ENCODE assay signal across 1 cellular context in genomic region chr19:7415163-7415856, GRCh38.
TF ChIP-seq lines count a peak whose summit lies in the region.

No MANE protein-coding gene starts in this region.

TF ChIP-seq in HepG2, 621 proteins besides CTCF, POLR2A, EP300 and RAD21 (continued from another document and continues in another):
- TF ChIP-seq, protein P1, sequence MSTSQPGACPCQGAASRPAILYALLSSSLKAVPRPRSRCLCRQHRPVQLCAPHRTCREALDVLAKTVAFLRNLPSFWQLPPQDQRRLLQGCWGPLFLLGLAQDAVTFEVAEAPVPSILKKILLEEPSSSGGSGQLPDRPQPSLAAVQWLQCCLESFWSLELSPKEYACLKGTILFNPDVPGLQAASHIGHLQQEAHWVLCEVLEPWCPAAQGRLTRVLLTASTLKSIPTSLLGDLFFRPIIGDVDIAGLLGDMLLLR (CRISPR knock-in tag; IDR thresholded peaks at IDR 0.05), result no peak
- TF ChIP-seq MYC (CRISPR knock-in tag; IDR thresholded peaks at IDR 0.05; ENCODE audit: borderline replicate concordance) (no peak), ZBTB3 (CRISPR knock-in tag; IDR thresholded peaks at IDR 0.05; ENCODE audit: borderline replicate concordance, low read depth) (no peak), RORA (CRISPR knock-in tag; IDR thresholded peaks at IDR 0.05) (no peak), BATF2 (CRISPR knock-in tag; IDR thresholded peaks at IDR 0.05) (no peak), CEBPB (IDR thresholded peaks at IDR 0.05; ENCODE audit: borderline replicate concordance, low read depth, low read length) (no peak), PHB2 (IDR thresholded peaks at IDR 0.05; ENCODE audit: partially characterized antibody) (no peak), ZNF407 (CRISPR knock-in tag; IDR thresholded peaks at IDR 0.05; ENCODE audit: not compliant biosample characterization) (no peak), KLF15 (CRISPR knock-in tag; IDR thresholded peaks at IDR 0.05; ENCODE audit: borderline replicate concordance) (no peak), TFE3 (CRISPR knock-in tag; IDR thresholded peaks at IDR 0.05) (peak; percentile 89), KAT8 (CRISPR knock-in tag; IDR thresholded peaks at IDR 0.05) (no peak), HMG20A (CRISPR knock-in tag; IDR thresholded peaks at IDR 0.05; ENCODE audit: borderline replicate concordance) (peak; percentile 61; the same call in 1 of the 2 replicates), KAT7 (CRISPR knock-in tag; IDR thresholded peaks at IDR 0.05; ENCODE audit: borderline replicate concordance) (no peak), GMEB1 (CRISPR knock-in tag; IDR thresholded peaks at IDR 0.05; ENCODE audit: borderline replicate concordance) (no peak), GPN1 (CRISPR knock-in tag; IDR thresholded peaks at IDR 0.05; ENCODE audit: borderline replicate concordance) (no peak), ZNF569 (CRISPR knock-in tag; IDR thresholded peaks at IDR 0.05; ENCODE audit: borderline replicate concordance) (no peak), PCBP2 (optimal IDR thresholded peaks at IDR 0.05; ENCODE audit: low read depth, low read length, poor library complexity, severe bottlenecking) (no peak), NR2F1 (CRISPR knock-in tag; IDR thresholded peaks at IDR 0.05) (no peak), ZNF841 (CRISPR knock-in tag; IDR thresholded peaks at IDR 0.05; ENCODE audit: borderline replicate concordance) (no peak), SALL2 (CRISPR knock-in tag; IDR thresholded peaks at IDR 0.05) (no peak), KLF13 (CRISPR knock-in tag; IDR thresholded peaks at IDR 0.05) (no peak), SP140L (CRISPR knock-in tag; IDR thresholded peaks at IDR 0.05; ENCODE audit: borderline replicate concordance) (no peak), MBD4 (IDR thresholded peaks at IDR 0.05; ENCODE audit: borderline replicate concordance, low read length) (no peak), ZFY (CRISPR knock-in tag; IDR thresholded peaks at IDR 0.05) (no peak), ZBTB20 (CRISPR knock-in tag; IDR thresholded peaks at IDR 0.05; ENCODE audit: borderline replicate concordance, low read depth) (no peak), THAP11 (CRISPR knock-in tag; IDR thresholded peaks at IDR 0.05) (peak; percentile 62), PLRG1 (conservative IDR thresholded peaks at IDR 0.05) (no peak), ZNF160 (CRISPR knock-in tag; IDR thresholded peaks at IDR 0.05) (no peak), KLF12 (CRISPR knock-in tag; IDR thresholded peaks at IDR 0.05; ENCODE audit: borderline replicate concordance) (no peak), NR2F6 (IDR thresholded peaks at IDR 0.05) (no peak), NR2F6 (CRISPR knock-in tag; IDR thresholded peaks at IDR 0.05) (peak; percentile 59), SOX5 (CRISPR knock-in tag; IDR thresholded peaks at IDR 0.05; ENCODE audit: borderline replicate concordance) (peak; percentile 77), U2AF2 (IDR thresholded peaks at IDR 0.05; ENCODE audit: low read depth, low read length) (no peak), ZNF766 (CRISPR knock-in tag; IDR thresholded peaks at IDR 0.05; ENCODE audit: borderline replicate concordance) (no peak), RARG (CRISPR knock-in tag; IDR thresholded peaks at IDR 0.05; ENCODE audit: low read depth) (no peak)
- TF ChIP-seq, protein P2, sequence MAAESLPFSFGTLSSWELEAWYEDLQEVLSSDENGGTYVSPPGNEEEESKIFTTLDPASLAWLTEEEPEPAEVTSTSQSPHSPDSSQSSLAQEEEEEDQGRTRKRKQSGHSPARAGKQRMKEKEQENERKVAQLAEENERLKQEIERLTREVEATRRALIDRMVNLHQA (CRISPR knock-in tag; IDR thresholded peaks at IDR 0.05), result no peak
- TF ChIP-seq, protein P3, sequence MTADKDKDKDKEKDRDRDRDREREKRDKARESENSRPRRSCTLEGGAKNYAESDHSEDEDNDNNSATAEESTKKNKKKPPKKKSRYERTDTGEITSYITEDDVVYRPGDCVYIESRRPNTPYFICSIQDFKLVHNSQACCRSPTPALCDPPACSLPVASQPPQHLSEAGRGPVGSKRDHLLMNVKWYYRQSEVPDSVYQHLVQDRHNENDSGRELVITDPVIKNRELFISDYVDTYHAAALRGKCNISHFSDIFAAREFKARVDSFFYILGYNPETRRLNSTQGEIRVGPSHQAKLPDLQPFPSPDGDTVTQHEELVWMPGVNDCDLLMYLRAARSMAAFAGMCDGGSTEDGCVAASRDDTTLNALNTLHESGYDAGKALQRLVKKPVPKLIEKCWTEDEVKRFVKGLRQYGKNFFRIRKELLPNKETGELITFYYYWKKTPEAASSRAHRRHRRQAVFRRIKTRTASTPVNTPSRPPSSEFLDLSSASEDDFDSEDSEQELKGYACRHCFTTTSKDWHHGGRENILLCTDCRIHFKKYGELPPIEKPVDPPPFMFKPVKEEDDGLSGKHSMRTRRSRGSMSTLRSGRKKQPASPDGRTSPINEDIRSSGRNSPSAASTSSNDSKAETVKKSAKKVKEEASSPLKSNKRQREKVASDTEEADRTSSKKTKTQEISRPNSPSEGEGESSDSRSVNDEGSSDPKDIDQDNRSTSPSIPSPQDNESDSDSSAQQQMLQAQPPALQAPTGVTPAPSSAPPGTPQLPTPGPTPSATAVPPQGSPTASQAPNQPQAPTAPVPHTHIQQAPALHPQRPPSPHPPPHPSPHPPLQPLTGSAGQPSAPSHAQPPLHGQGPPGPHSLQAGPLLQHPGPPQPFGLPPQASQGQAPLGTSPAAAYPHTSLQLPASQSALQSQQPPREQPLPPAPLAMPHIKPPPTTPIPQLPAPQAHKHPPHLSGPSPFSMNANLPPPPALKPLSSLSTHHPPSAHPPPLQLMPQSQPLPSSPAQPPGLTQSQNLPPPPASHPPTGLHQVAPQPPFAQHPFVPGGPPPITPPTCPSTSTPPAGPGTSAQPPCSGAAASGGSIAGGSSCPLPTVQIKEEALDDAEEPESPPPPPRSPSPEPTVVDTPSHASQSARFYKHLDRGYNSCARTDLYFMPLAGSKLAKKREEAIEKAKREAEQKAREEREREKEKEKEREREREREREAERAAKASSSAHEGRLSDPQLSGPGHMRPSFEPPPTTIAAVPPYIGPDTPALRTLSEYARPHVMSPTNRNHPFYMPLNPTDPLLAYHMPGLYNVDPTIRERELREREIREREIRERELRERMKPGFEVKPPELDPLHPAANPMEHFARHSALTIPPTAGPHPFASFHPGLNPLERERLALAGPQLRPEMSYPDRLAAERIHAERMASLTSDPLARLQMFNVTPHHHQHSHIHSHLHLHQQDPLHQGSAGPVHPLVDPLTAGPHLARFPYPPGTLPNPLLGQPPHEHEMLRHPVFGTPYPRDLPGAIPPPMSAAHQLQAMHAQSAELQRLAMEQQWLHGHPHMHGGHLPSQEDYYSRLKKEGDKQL (CRISPR knock-in tag; IDR thresholded peaks at IDR 0.05; ENCODE audit: low read depth), result no peak
- TF ChIP-seq, protein P4, sequence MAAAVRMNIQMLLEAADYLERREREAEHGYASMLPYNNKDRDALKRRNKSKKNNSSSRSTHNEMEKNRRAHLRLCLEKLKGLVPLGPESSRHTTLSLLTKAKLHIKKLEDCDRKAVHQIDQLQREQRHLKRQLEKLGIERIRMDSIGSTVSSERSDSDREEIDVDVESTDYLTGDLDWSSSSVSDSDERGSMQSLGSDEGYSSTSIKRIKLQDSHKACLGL (CRISPR knock-in tag; IDR thresholded peaks at IDR 0.05), result no peak
- TF ChIP-seq, protein P5, sequence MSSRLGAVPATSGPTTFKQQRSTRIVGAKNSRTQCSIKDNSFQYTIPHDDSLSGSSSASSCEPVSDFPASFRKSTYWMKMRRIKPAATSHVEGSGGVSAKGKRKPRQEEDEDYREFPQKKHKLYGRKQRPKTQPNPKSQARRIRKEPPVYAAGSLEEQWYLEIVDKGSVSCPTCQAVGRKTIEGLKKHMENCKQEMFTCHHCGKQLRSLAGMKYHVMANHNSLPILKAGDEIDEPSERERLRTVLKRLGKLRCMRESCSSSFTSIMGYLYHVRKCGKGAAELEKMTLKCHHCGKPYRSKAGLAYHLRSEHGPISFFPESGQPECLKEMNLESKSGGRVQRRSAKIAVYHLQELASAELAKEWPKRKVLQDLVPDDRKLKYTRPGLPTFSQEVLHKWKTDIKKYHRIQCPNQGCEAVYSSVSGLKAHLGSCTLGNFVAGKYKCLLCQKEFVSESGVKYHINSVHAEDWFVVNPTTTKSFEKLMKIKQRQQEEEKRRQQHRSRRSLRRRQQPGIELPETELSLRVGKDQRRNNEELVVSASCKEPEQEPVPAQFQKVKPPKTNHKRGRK (CRISPR knock-in tag; IDR thresholded peaks at IDR 0.05), result no peak
- TF ChIP-seq, protein P6, sequence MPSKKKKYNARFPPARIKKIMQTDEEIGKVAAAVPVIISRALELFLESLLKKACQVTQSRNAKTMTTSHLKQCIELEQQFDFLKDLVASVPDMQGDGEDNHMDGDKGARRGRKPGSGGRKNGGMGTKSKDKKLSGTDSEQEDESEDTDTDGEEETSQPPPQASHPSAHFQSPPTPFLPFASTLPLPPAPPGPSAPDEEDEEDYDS (CRISPR knock-in tag; IDR thresholded peaks at IDR 0.05), result no peak
